ENCODE assay signal across 34 cellular contexts in genomic region chr5:124060010-124060409, GRCh38.
"Had no signal": no experiment of that assay in that cellular context is flagged by ENCODE, and none has a peak within 500 bp of the region (broad histone marks: within the 10 kb centered on the region; RNA-seq: fewer than 3 reads in every experiment).

No MANE protein-coding gene starts in this region.

- H3K4me2 ChIP-seq: KMS-11 had no signal

- H3K9me3 ChIP-seq: SJCRH30 had no signal

- DNase-seq: activated B cell treated with CpG ODN at 0.5 μM for 24 hours; activated CD4-positive, alpha-beta memory T cell treated with anti-CD3 and anti-CD28 coated beads for 36 hours; activated CD4-positive, alpha-beta T cell treated with anti-CD3 and anti-CD28 coated beads for 4 hours; activated CD4-positive, alpha-beta T cell treated with anti-CD3 and anti-CD28 coated beads, Interleukin-2, amount 50 U/mL, for 1 hour; activated CD4-positive, CD25-positive, alpha-beta regulatory T cell treated with anti-CD3 and anti-CD28 coated beads, Interleukin-2, amount 50 U/mL, for 72 hours; activated CD8-positive, alpha-beta memory T cell treated with anti-CD3 and anti-CD28 coated beads, Interleukin-2, amount 50 U/mL, for 4 hours; activated gamma-delta T cell treated with Interleukin-2 at 50 U/mL for 16 hours; activated naive CD4-positive, alpha-beta T cell treated with anti-CD3 and anti-CD28 coated beads, Interleukin-2, amount 10 ng/mL, durations not matched to agents 7 days and 5 days; activated naive CD8-positive, alpha-beta T cell treated with anti-CD3 and anti-CD28 coated beads, Interleukin-2, amount 50 U/mL, for 24 hours; activated T-cell treated with anti-CD3 and anti-CD28 coated beads for 4 hours; activated T-cell treated with anti-CD3 and anti-CD28 coated beads, Interleukin-2, amount 50 U/mL, for 4 hours; amniotic stem cell; aorta; brain microvascular endothelial cell; central memory CD4-positive, alpha-beta T cell; MM.1S; MV-4-11; NCI-H1436 treated with DMSO at 0.1 percent for 48 hours; NCI-H1694 treated with DMSO at 0.1 percent for 48 hours; NCI-H510A; NCI-H526; NCI-H748 treated with DMSO at 0.1 percent for 48 hours; NK-92 treated with Interleukin-12 subunit alpha and Interleukin-12 subunit beta, amount 100 ng/mL, for 24 hours; OCI-M1; SHP77; SJCRH30; SW 1271; T-helper 1 cell; T-helper 2 cell; T-helper 9 cell had no signal

- H3K27ac ChIP-seq: brain microvascular endothelial cell, KMS-11, SJCRH30, VCaP had no signal

- H3K36me3 ChIP-seq: brain microvascular endothelial cell, SJCRH30 had no signal

- H3K27ac Mint-ChIP-seq: activated CD4-positive, alpha-beta memory T cell treated with anti-CD3 and anti-CD28 coated beads for 36 hours; activated naive CD4-positive, alpha-beta T cell treated with anti-CD3 and anti-CD28 coated beads, Interleukin-2, amount 10 ng/mL, durations not matched to agents 7 days and 5 days; activated naive CD8-positive, alpha-beta T cell; activated naive CD8-positive, alpha-beta T cell treated with anti-CD3 and anti-CD28 coated beads, Interleukin-2, amount 50 U/mL, for 24 hours; activated T-helper 1 cell treated with anti-CD3 and anti-CD28 coated beads, Interleukin-12 subunit alpha, Interleukin-12 subunit beta, Interleukin-2, Interleukin-4 antibody, amounts not matched to agents 30 ng/mL and 10 ng/mL and 1 ng/mL, durations not matched to agents 14 hours and 24 hours and 36 hours had no signal

- ATAC-seq: activated naive CD8-positive, alpha-beta T cell treated with anti-CD3 and anti-CD28 coated beads, Interleukin-2, amount 50 U/mL, for 24 hours; activated T-cell treated with anti-CD3 and anti-CD28 coated beads, Interleukin-2, amount 50 U/mL, for 4 hours had no signal

- H3K9me3 Mint-ChIP-seq: activated B cell treated with CpG ODN at 0.5 μM for 24 hours; activated naive CD4-positive, alpha-beta T cell treated with anti-CD3 and anti-CD28 coated beads, Interleukin-2, amount 10 ng/mL, durations not matched to agents 7 days and 5 days; activated T-helper 1 cell treated with anti-CD3 and anti-CD28 coated beads, Interleukin-12 subunit alpha, Interleukin-12 subunit beta, Interleukin-2, Interleukin-4 antibody, amounts not matched to agents 30 ng/mL and 10 ng/mL and 1 ng/mL, durations not matched to agents 14 hours and 24 hours and 36 hours had no signal

- H3K4me3 ChIP-seq: SJCRH30 had no signal

- H3K4me1 Mint-ChIP-seq: activated naive CD4-positive, alpha-beta T cell treated with anti-CD3 and anti-CD28 coated beads, Interleukin-2, amount 10 ng/mL, durations not matched to agents 7 days and 5 days had no signal

- H3K27me3 ChIP-seq: brain microvascular endothelial cell, SJCRH30 had no signal

- H3K9ac ChIP-seq: KMS-11 had no signal

- H3K4me3 Mint-ChIP-seq: activated B cell treated with CpG ODN at 0.5 μM for 24 hours; activated CD4-positive, alpha-beta memory T cell treated with anti-CD3 and anti-CD28 coated beads for 36 hours; activated naive CD4-positive, alpha-beta T cell treated with anti-CD3 and anti-CD28 coated beads, Interleukin-2, amount 10 ng/mL, durations not matched to agents 7 days and 5 days; activated naive CD8-positive, alpha-beta T cell; activated naive CD8-positive, alpha-beta T cell treated with anti-CD3 and anti-CD28 coated beads, Interleukin-2, amount 50 U/mL, for 24 hours; activated T-cell treated with anti-CD3 and anti-CD28 coated beads, Interleukin-2, amount 50 U/mL, for 4 hours; activated T-helper 1 cell treated with anti-CD3 and anti-CD28 coated beads, Interleukin-12 subunit alpha, Interleukin-12 subunit beta, Interleukin-2, Interleukin-4 antibody, amounts not matched to agents 30 ng/mL and 10 ng/mL and 1 ng/mL, durations not matched to agents 14 hours and 24 hours and 36 hours had no signal

- H3K36me3 Mint-ChIP-seq: activated CD4-positive, alpha-beta memory T cell treated with anti-CD3 and anti-CD28 coated beads for 36 hours; activated naive CD4-positive, alpha-beta T cell treated with anti-CD3 and anti-CD28 coated beads, Interleukin-2, amount 10 ng/mL, durations not matched to agents 7 days and 5 days; activated naive CD8-positive, alpha-beta T cell had no signal

- H3K27me3 Mint-ChIP-seq: activated B cell treated with CpG ODN at 0.5 μM for 24 hours; activated CD4-positive, alpha-beta memory T cell treated with anti-CD3 and anti-CD28 coated beads for 36 hours; activated naive CD4-positive, alpha-beta T cell treated with anti-CD3 and anti-CD28 coated beads, Interleukin-2, amount 10 ng/mL, durations not matched to agents 7 days and 5 days; activated naive CD8-positive, alpha-beta T cell; activated naive CD8-positive, alpha-beta T cell treated with anti-CD3 and anti-CD28 coated beads, Interleukin-2, amount 50 U/mL, for 24 hours had no signal
